ENCODE assay signal across 17 cellular contexts in the genomic region with DNA sequence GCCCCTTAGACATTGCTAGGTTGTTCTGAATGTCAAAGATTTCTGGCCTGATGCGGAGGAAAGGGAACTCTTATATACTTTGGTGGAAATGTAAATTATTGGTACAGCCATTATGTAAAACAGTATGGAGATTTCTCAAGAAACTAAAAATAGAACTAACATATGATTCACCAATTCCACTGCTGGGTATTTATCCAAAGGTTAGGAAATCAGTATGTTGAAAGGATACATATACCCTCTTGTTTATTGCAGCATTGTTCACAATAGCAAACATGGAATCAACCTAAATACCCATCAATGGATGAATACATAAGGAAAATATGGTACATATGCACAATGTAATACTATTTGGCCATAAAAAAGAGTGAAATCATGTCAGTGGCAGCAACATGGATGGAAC. TPM values are rescaled to one million over a fixed set of nuclear protein-coding genes. Genes with fewer than 3 reads are reported as not detected.
DNase-seq lines count a peak whose midpoint lies in the region; ATAC-seq, FAIRE-seq and TF ChIP-seq lines count a peak whose summit lies in the region.
"Had no signal": no experiment of that assay in that cellular context is flagged by ENCODE, and none has a peak within 500 bp of the region (broad histone marks: within the 10 kb centered on the region; RNA-seq: fewer than 3 reads in every experiment).

No MANE protein-coding gene starts in this region.

- no peak for DNase-seq in activated naive CD8-positive, alpha-beta T cell treated with anti-CD3 and anti-CD28 coated beads, Interleukin-2, amount 10 ng/mL, durations not matched to agents 7 days and 5 days
- DNase-seq in activated naive CD8-positive, alpha-beta T cell treated with anti-CD3 and anti-CD28 coated beads for 36 hours, result no peak
- DNase-seq in fibroblast of lung (ENCODE audit: low read depth in 2 of 2) (peak; percentile 2 to 7), GM12892 (ENCODE audit: insufficient read length) (no peak)
- DNase-seq in activated naive CD4-positive, alpha-beta T cell treated with anti-CD3 and anti-CD28 coated beads for 36 hours, result no peak
- no peak for DNase-seq in activated CD8-positive, alpha-beta T cell treated with anti-CD3 and anti-CD28 coated beads, Interleukin-2, amount 10 ng/mL, durations not matched to agents 7 days and 5 days
- DNase-seq in effector CD4-positive, alpha-beta T cell, result no peak
- DNase-seq: Caco-2; DMS53; H9; NCI-H69; NK-92 treated with Interleukin-12 subunit alpha and Interleukin-12 subunit beta, amount 100 ng/mL, for 24 hours had no signal

- no peak overlapping the region for H3K27ac Mint-ChIP-seq in activated naive CD8-positive, alpha-beta T cell treated with anti-CD3 and anti-CD28 coated beads, Interleukin-2, amount 10 ng/mL, durations not matched to agents 7 days and 5 days
- no peak overlapping the region for H3K27ac Mint-ChIP-seq in activated naive CD8-positive, alpha-beta T cell treated with anti-CD3 and anti-CD28 coated beads for 36 hours
- H3K27ac Mint-ChIP-seq in activated naive CD4-positive, alpha-beta T cell treated with anti-CD3 and anti-CD28 coated beads for 36 hours, result no peak overlapping the region
- no peak overlapping the region for H3K27ac Mint-ChIP-seq in activated CD8-positive, alpha-beta T cell treated with anti-CD3 and anti-CD28 coated beads, Interleukin-2, amount 10 ng/mL, durations not matched to agents 7 days and 5 days
- H3K27ac Mint-ChIP-seq: H9 had no signal

- no peaks in the 10 kb centered on the region for H3K36me3 Mint-ChIP-seq in activated naive CD8-positive, alpha-beta T cell treated with anti-CD3 and anti-CD28 coated beads, Interleukin-2, amount 10 ng/mL, durations not matched to agents 7 days and 5 days
- H3K36me3 Mint-ChIP-seq in activated naive CD8-positive, alpha-beta T cell treated with anti-CD3 and anti-CD28 coated beads for 36 hours, result no peaks in the 10 kb centered on the region
- no peaks in the 10 kb centered on the region for H3K36me3 Mint-ChIP-seq in activated naive CD4-positive, alpha-beta T cell treated with anti-CD3 and anti-CD28 coated beads for 36 hours (ENCODE audit: low read depth)
- H3K36me3 Mint-ChIP-seq in activated CD8-positive, alpha-beta T cell treated with anti-CD3 and anti-CD28 coated beads, Interleukin-2, amount 10 ng/mL, durations not matched to agents 7 days and 5 days (ENCODE audit: low read depth), result no peaks in the 10 kb centered on the region

- intact Hi-C loops in activated naive CD4-positive, alpha-beta T cell treated with anti-CD3 and anti-CD28 coated beads for 36 hours (cut with micrococcal nuclease), result loop anchor here (2.0 to 10.0 kb wide), 4 partner anchors 201 to 623 kb away; no protein-coding TSS in a partner anchor

- H3K27me3 ChIP-seq in OCI-LY1 (ENCODE audit: insufficient read depth, low read length), result no peaks in the 10 kb centered on the region
- H3K27me3 ChIP-seq in fibroblast of lung (ENCODE audit: control insufficient read depth, insufficient read depth, low read length), result no peaks in the 10 kb centered on the region

- H3K4me3 ChIP-seq in OCI-LY1 (ENCODE audit: low read depth, low read length, poor library complexity, severe bottlenecking) (no peak overlapping the region), fibroblast of lung (replicated peaks in 1 of 4; ENCODE audit: control extremely low read depth in 1 of 4, insufficient read depth in 1 of 4, low read depth in 3 of 4, low read length in 4 of 4) (no peak overlapping the region)

- H3K9me3 ChIP-seq in OCI-LY1 (ENCODE audit: low read length) (no peaks in the 10 kb centered on the region), fibroblast of lung (ENCODE audit: control insufficient read depth, insufficient read depth, low read depth, low read length) (no peaks in the 10 kb centered on the region)
- H3K9me3 ChIP-seq: Caco-2 had no signal

- H3K9me3 Mint-ChIP-seq in activated naive CD8-positive, alpha-beta T cell treated with anti-CD3 and anti-CD28 coated beads, Interleukin-2, amount 10 ng/mL, durations not matched to agents 7 days and 5 days, result no peaks in the 10 kb centered on the region
- no peaks in the 10 kb centered on the region for H3K9me3 Mint-ChIP-seq in activated naive CD8-positive, alpha-beta T cell treated with anti-CD3 and anti-CD28 coated beads for 36 hours
- no peaks in the 10 kb centered on the region for H3K9me3 Mint-ChIP-seq in activated naive CD4-positive, alpha-beta T cell treated with anti-CD3 and anti-CD28 coated beads for 36 hours
- H3K9me3 Mint-ChIP-seq in activated CD8-positive, alpha-beta T cell treated with anti-CD3 and anti-CD28 coated beads, Interleukin-2, amount 10 ng/mL, durations not matched to agents 7 days and 5 days (ENCODE audit: insufficient read depth), result no peaks in the 10 kb centered on the region

- no peak for TF ChIP-seq POLR2A in GM12892 (IDR thresholded peaks at IDR 0.05; ENCODE audit: low read depth, low read length)

- H3K9ac ChIP-seq in OCI-LY1 (ENCODE audit: low read length) (no peak overlapping the region), fibroblast of lung (ENCODE audit: insufficient read depth, low read length) (no peak overlapping the region)

- H3K4me2 ChIP-seq in OCI-LY1 (ENCODE audit: low read length) (no peak overlapping the region), fibroblast of lung (ENCODE audit: extremely low read depth, insufficient read depth, low read length) (no peak overlapping the region)

- CTCF ChIA-PET in activated naive CD4-positive, alpha-beta T cell treated with anti-CD3 and anti-CD28 coated beads for 36 hours (lab: Charles Lee), result interaction anchor here (0.8 to 2.9 kb wide), 9 partner anchors 11 to 498 kb away, joined by 3 to 16 read pairs (median 5); no protein-coding TSS in a partner anchor
- CTCF ChIA-PET in activated CD8-positive, alpha-beta T cell treated with anti-CD3 and anti-CD28 coated beads, Interleukin-2, amount 10 ng/mL, durations not matched to agents 7 days and 5 days (lab: Charles Lee), result interaction anchor here (0.8 to 3.4 kb wide), 12 partner anchors 8 to 249 kb away, joined by 3 to 52 read pairs (median 7); no protein-coding TSS in a partner anchor

- H3K4me1 ChIP-seq in OCI-LY1 (ENCODE audit: insufficient read depth, low read length, severe bottlenecking), result peaks cover 36% of the 10 kb centered on the region
- H3K4me1 ChIP-seq in fibroblast of lung (ENCODE audit: control insufficient read depth, extremely low read depth, insufficient read depth, low read length), result no peaks in the 10 kb centered on the region
- H3K4me1 ChIP-seq: Caco-2 had no signal

- no peaks in the 10 kb centered on the region for H3K79me2 ChIP-seq in OCI-LY1 (ENCODE audit: insufficient read depth, low read length)
- H3K79me2 ChIP-seq in fibroblast of lung (ENCODE audit: control insufficient read depth, insufficient read depth, low read length), result no peaks in the 10 kb centered on the region

- peak overlapping the region; percentile 3 for H3K4me3 Mint-ChIP-seq in activated naive CD8-positive, alpha-beta T cell treated with anti-CD3 and anti-CD28 coated beads, Interleukin-2, amount 10 ng/mL, durations not matched to agents 7 days and 5 days
- H3K4me3 Mint-ChIP-seq in activated naive CD8-positive, alpha-beta T cell treated with anti-CD3 and anti-CD28 coated beads for 36 hours, result no peak overlapping the region
- H3K4me3 Mint-ChIP-seq in activated naive CD4-positive, alpha-beta T cell treated with anti-CD3 and anti-CD28 coated beads for 36 hours, result no peak overlapping the region
- no peak overlapping the region for H3K4me3 Mint-ChIP-seq in activated CD8-positive, alpha-beta T cell treated with anti-CD3 and anti-CD28 coated beads, Interleukin-2, amount 10 ng/mL, durations not matched to agents 7 days and 5 days
- H3K4me3 Mint-ChIP-seq: H9 had no signal

- no peak for FAIRE-seq in GM12892 (lab: Jason Lieb, UNC)

- H3F3A ChIP-seq in OCI-LY1 (ENCODE audit: insufficient read depth, low read length), result no peaks in the 10 kb centered on the region

- H3K4me1 Mint-ChIP-seq in activated naive CD8-positive, alpha-beta T cell treated with anti-CD3 and anti-CD28 coated beads, Interleukin-2, amount 10 ng/mL, durations not matched to agents 7 days and 5 days, result peaks cover 12% of the 10 kb centered on the region
- peaks cover 5% of the 10 kb centered on the region for H3K4me1 Mint-ChIP-seq in activated naive CD8-positive, alpha-beta T cell treated with anti-CD3 and anti-CD28 coated beads for 36 hours
- peaks cover 7% of the 10 kb centered on the region for H3K4me1 Mint-ChIP-seq in activated naive CD4-positive, alpha-beta T cell treated with anti-CD3 and anti-CD28 coated beads for 36 hours (ENCODE audit: low read depth)
- peaks cover 14% of the 10 kb centered on the region for H3K4me1 Mint-ChIP-seq in activated CD8-positive, alpha-beta T cell treated with anti-CD3 and anti-CD28 coated beads, Interleukin-2, amount 10 ng/mL, durations not matched to agents 7 days and 5 days (ENCODE audit: low read depth)

- H3K27ac ChIP-seq in OCI-LY1 (ENCODE audit: low read depth, low read length, poor library complexity, severe bottlenecking) (peak overlapping the region; percentile 71), fibroblast of lung (ENCODE audit: insufficient read depth, low read length) (no peak overlapping the region)
- H3K27ac ChIP-seq: C4-2B had no signal

- peaks cover 22% of the 10 kb centered on the region for H3K27me3 Mint-ChIP-seq in activated naive CD8-positive, alpha-beta T cell treated with anti-CD3 and anti-CD28 coated beads, Interleukin-2, amount 10 ng/mL, durations not matched to agents 7 days and 5 days
- peaks cover 52% of the 10 kb centered on the region for H3K27me3 Mint-ChIP-seq in activated naive CD8-positive, alpha-beta T cell treated with anti-CD3 and anti-CD28 coated beads for 36 hours
- peaks cover 30% of the 10 kb centered on the region for H3K27me3 Mint-ChIP-seq in activated naive CD4-positive, alpha-beta T cell treated with anti-CD3 and anti-CD28 coated beads for 36 hours (ENCODE audit: low read depth)
- H3K27me3 Mint-ChIP-seq in activated CD8-positive, alpha-beta T cell treated with anti-CD3 and anti-CD28 coated beads, Interleukin-2, amount 10 ng/mL, durations not matched to agents 7 days and 5 days (ENCODE audit: low read depth), result peaks cover 10% of the 10 kb centered on the region

- no peak for ATAC-seq in activated naive CD8-positive, alpha-beta T cell treated with anti-CD3 and anti-CD28 coated beads, Interleukin-2, amount 10 ng/mL, durations not matched to agents 7 days and 5 days (ENCODE audit: low read depth)
- ATAC-seq in activated CD8-positive, alpha-beta T cell treated with anti-CD3 and anti-CD28 coated beads, Interleukin-2, amount 10 ng/mL, durations not matched to agents 7 days and 5 days, result no peak
- ATAC-seq: Panc1 had no signal

- no peaks in the 10 kb centered on the region for H3K9me2 ChIP-seq in OCI-LY1 (ENCODE audit: low read depth, low read length)

- H2AFZ ChIP-seq in OCI-LY1 (ENCODE audit: low read length) (no peak overlapping the region), fibroblast of lung (ENCODE audit: low read length) (no peak overlapping the region)

- POLR2A ChIA-PET in activated naive CD8-positive, alpha-beta T cell treated with anti-CD3 and anti-CD28 coated beads, Interleukin-2, amount 10 ng/mL, durations not matched to agents 7 days and 5 days (lab: Charles Lee), result no interaction called here
- POLR2A ChIA-PET in activated CD8-positive, alpha-beta T cell treated with anti-CD3 and anti-CD28 coated beads, Interleukin-2, amount 10 ng/mL, durations not matched to agents 7 days and 5 days (lab: Charles Lee), result no interaction called here

- H4K20me1 ChIP-seq in OCI-LY1 (ENCODE audit: insufficient read depth, low read length) (no peaks in the 10 kb centered on the region), fibroblast of lung (ENCODE audit: control insufficient read depth, extremely low read depth, insufficient read depth, low read length) (no peaks in the 10 kb centered on the region)

- H3K36me3 ChIP-seq in OCI-LY1 (ENCODE audit: insufficient read depth, low read length), result no peaks in the 10 kb centered on the region; the same call in 1 of the 2 replicates
- no peaks in the 10 kb centered on the region for H3K36me3 ChIP-seq in fibroblast of lung (ENCODE audit: control insufficient read depth, insufficient read depth, low read length)

- TF ChIP-seq CTCF in OCI-LY1 (IDR thresholded peaks at IDR 0.05; ENCODE audit: low read length) (no peak), fibroblast of lung (conservative IDR thresholded peaks at IDR 0.05 in 1 of 2, IDR thresholded peaks at IDR 0.05 in 1 of 2; ENCODE audit: low read depth in 1 of 2, low read length in 2 of 2) (no peak)

RNA-seq across cellular contexts. Expression of a gene that starts 31.8 kb away (rescaled TPM):
- not detected for total RNA-seq in activated naive CD8-positive, alpha-beta T cell treated with anti-CD3 and anti-CD28 coated beads, Interleukin-2, amount 10 ng/mL, durations not matched to agents 7 days and 5 days
- total RNA-seq in activated naive CD8-positive, alpha-beta T cell treated with anti-CD3 and anti-CD28 coated beads for 36 hours, result not detected
- not detected in 2 replicates for total RNA-seq in fibroblast of lung
- polyA plus RNA-seq in fibroblast of lung, result not detected in 2 replicates
- polyA plus RNA-seq in fibroblast of lung (2012), result not detected in 2 replicates
- polyA minus RNA-seq in fibroblast of lung (ENCODE audit: low replicate concordance), result not detected in 2 replicates
- total RNA-seq in activated naive CD4-positive, alpha-beta T cell treated with anti-CD3 and anti-CD28 coated beads for 36 hours, result not detected
- not detected for total RNA-seq in activated CD8-positive, alpha-beta T cell treated with anti-CD3 and anti-CD28 coated beads, Interleukin-2, amount 10 ng/mL, durations not matched to agents 7 days and 5 days
- polyA plus RNA-seq in GM12892 (2012; ENCODE audit: missing spikeins), result not detected
- total RNA-seq: Caco-2, H9, Right ventricle myocardium inferior had no signal

RNA-seq across cellular contexts. Expression of a gene that starts 41.9 kb away (rescaled TPM):
- total RNA-seq in activated naive CD8-positive, alpha-beta T cell treated with anti-CD3 and anti-CD28 coated beads, Interleukin-2, amount 10 ng/mL, durations not matched to agents 7 days and 5 days, result not detected
- not detected for total RNA-seq in activated naive CD8-positive, alpha-beta T cell treated with anti-CD3 and anti-CD28 coated beads for 36 hours
- not detected in 2 replicates for total RNA-seq in fibroblast of lung
- polyA plus RNA-seq in fibroblast of lung, result 0.16 TPM in 1 of 2 replicates, not detected in the other
- 0.06 TPM in 1 of 2 replicates, not detected in the other for polyA plus RNA-seq in fibroblast of lung (2012)
- polyA minus RNA-seq in fibroblast of lung (ENCODE audit: low replicate concordance), result not detected in 2 replicates
- not detected for total RNA-seq in activated naive CD4-positive, alpha-beta T cell treated with anti-CD3 and anti-CD28 coated beads for 36 hours
- total RNA-seq in activated CD8-positive, alpha-beta T cell treated with anti-CD3 and anti-CD28 coated beads, Interleukin-2, amount 10 ng/mL, durations not matched to agents 7 days and 5 days, result not detected
- not detected for polyA plus RNA-seq in GM12892 (2012; ENCODE audit: missing spikeins)
- total RNA-seq: A172, H9, Right ventricle myocardium inferior had no signal

Comparison
In these comparisons a context has a peak if more than half of its experiments do, and no peak if none do; other contexts are left out.
1. DNase-seq: peak in fibroblast of lung (2 of 2); none in activated naive CD8-positive, alpha-beta T cell treated with anti-CD3 and anti-CD28 coated beads, Interleukin-2, amount 10 ng/mL, durations not matched to agents 7 days and 5 days (single experiment), activated naive CD8-positive, alpha-beta T cell treated with anti-CD3 and anti-CD28 coated beads for 36 hours (single experiment), activated naive CD4-positive, alpha-beta T cell treated with anti-CD3 and anti-CD28 coated beads for 36 hours (single experiment), activated CD8-positive, alpha-beta T cell treated with anti-CD3 and anti-CD28 coated beads, Interleukin-2, amount 10 ng/mL, durations not matched to agents 7 days and 5 days (single experiment), effector CD4-positive, alpha-beta T cell (single experiment) and GM12892 (single experiment).